ENCODE assay signal across 22 cellular contexts in genomic region chr3:109137766-109138165, GRCh38. TPM values are rescaled to one million over a fixed set of nuclear protein-coding genes. Genes with fewer than 3 reads are reported as not detected.
"Had no signal": no experiment of that assay in that cellular context is flagged by ENCODE, and none has a peak within 500 bp of the region (broad histone marks: within the 10 kb centered on the region; RNA-seq: fewer than 3 reads in every experiment).

No MANE protein-coding gene starts in this region.

- H3K36me3 ChIP-seq: breast epithelium, esophagus muscularis mucosa, lower lobe of right lung had no signal

- H3K27ac ChIP-seq: breast epithelium, esophagus muscularis mucosa, lower lobe of right lung, VCaP had no signal

- H3K9me3 ChIP-seq: breast epithelium, esophagus muscularis mucosa, lower lobe of right lung had no signal

- H3K4me3 ChIP-seq: breast epithelium, esophagus muscularis mucosa, lower lobe of right lung had no signal

- H3K36me3 Mint-ChIP-seq: mesothelial cell of epicardium; stimulated activated naive B cell treated with anti-CD40 and anti-IgM and Interleukin-4, amounts not matched to agents 10 μg/mL and 1 μg/mL and 100 μg/mL, for 72 hours had no signal

- H3K4me3 Mint-ChIP-seq: activated CD8-positive, alpha-beta T cell treated with anti-CD3 and anti-CD28 coated beads for 36 hours; mesothelial cell of epicardium; stimulated activated naive B cell treated with anti-CD40 and anti-IgM and Interleukin-4, amounts not matched to agents 10 μg/mL and 1 μg/mL and 100 μg/mL, for 72 hours had no signal

- H3K4me1 ChIP-seq: breast epithelium, esophagus muscularis mucosa, lower lobe of right lung had no signal

- ATAC-seq: activated CD8-positive, alpha-beta T cell treated with anti-CD3 and anti-CD28 coated beads for 36 hours; lower lobe of right lung; right cardiac atrium; stimulated activated naive B cell treated with anti-CD40 and anti-IgM and Interleukin-4, amounts not matched to agents 10 μg/mL and 1 μg/mL and 100 μg/mL, for 72 hours had no signal

- DNase-seq: activated CD4-positive, alpha-beta T cell treated with anti-CD3 and anti-CD28 coated beads for 4 hours; activated CD8-positive, alpha-beta memory T cell treated with anti-CD3 and anti-CD28 coated beads, Interleukin-2, amount 50 U/mL, for 48 hours; activated CD8-positive, alpha-beta T cell treated with anti-CD3 and anti-CD28 coated beads for 36 hours; aorta; foreskin fibroblast; head of caudate nucleus; islet precursor cell; lower lobe of right lung; right cardiac atrium; stimulated activated naive B cell treated with anti-CD40 and anti-IgM and Interleukin-4, amounts not matched to agents 10 μg/mL and 1 μg/mL and 100 μg/mL, for 72 hours; substantia nigra; T1000; trophoblast cell had no signal

- H3K9me3 Mint-ChIP-seq: activated CD8-positive, alpha-beta T cell treated with anti-CD3 and anti-CD28 coated beads for 36 hours; mesothelial cell of epicardium had no signal

- H3K4me1 Mint-ChIP-seq: stimulated activated naive B cell treated with anti-CD40 and anti-IgM and Interleukin-4, amounts not matched to agents 10 μg/mL and 1 μg/mL and 100 μg/mL, for 72 hours had no signal

- H3K27ac Mint-ChIP-seq: activated CD8-positive, alpha-beta T cell treated with anti-CD3 and anti-CD28 coated beads for 36 hours; mesothelial cell of epicardium; stimulated activated naive B cell treated with anti-CD40 and anti-IgM and Interleukin-4, amounts not matched to agents 10 μg/mL and 1 μg/mL and 100 μg/mL, for 72 hours had no signal

- H3K27me3 ChIP-seq: breast epithelium, esophagus muscularis mucosa had no signal

- FAIRE-seq: endometrium had no signal

RNA-seq across cellular contexts. Expression of gene C3orf85, which starts 1.2 kb away (rescaled TPM):
- total RNA-seq: activated CD8-positive, alpha-beta T cell treated with anti-CD3 and anti-CD28 coated beads for 36 hours; aorta; breast epithelium; chondrocyte; dermis microvascular lymphatic vessel endothelial cell; esophagus muscularis mucosa; lower lobe of right lung; mesothelial cell of epicardium; myocyte; posterior vena cava; right cardiac atrium had no signal
- polyA plus RNA-seq: right cardiac atrium had no signal

RNA-seq across cellular contexts. Expression of gene MORC1, which starts 19.8 kb away (rescaled TPM):
- total RNA-seq: activated CD8-positive, alpha-beta T cell treated with anti-CD3 and anti-CD28 coated beads for 36 hours; aorta; chondrocyte; dermis microvascular lymphatic vessel endothelial cell; esophagus muscularis mucosa; lower lobe of right lung; myocyte; posterior vena cava; right cardiac atrium had no signal
- polyA plus RNA-seq: aorta, right cardiac atrium had no signal
